In the genomic region with DNA sequence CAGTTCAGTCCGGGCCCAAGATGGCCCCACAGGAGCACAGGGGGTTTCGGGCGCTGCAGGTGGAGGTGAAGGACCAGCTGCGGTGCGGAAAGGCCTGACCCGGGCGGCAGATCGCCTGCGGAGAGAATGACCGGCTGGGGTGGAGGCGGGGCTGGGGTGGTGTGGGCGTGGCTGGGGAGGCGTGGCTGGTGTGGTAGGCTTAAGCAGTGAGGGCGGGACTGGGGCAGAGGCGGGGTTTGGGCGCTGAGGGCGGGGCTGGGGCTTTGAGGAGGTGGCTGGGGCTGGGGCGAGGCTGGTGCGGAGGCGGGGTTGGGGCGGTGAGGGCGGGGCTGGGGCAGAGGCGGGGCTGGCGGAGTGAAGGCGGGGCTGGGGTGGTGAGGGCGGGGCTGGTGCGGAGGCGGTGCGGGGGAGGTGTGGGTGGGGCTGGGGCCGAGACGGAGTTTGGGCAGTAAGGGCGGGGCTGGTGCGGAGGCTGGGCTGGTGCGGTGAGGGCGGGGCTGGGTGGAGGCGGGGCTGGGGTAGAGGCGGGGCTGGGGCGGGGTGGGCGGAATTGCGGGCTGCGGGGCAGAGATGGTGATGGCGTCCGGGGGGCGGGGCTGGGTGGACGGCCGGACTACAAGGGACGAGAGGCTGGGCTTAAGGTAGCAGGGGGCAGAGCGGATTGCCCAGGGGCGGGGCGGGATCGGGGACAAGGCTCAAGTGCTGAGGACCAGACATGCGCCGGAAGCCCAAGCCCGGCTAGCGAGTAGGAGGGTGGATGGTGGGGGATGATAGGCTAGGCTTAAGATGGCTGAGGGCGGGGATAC, we compare ENCODE assay signal across 8 cellular contexts. TPM values are rescaled to one million over a fixed set of nuclear protein-coding genes. Genes with fewer than 3 reads are reported as not detected.
DNase-seq lines count a peak whose midpoint lies in the region; ATAC-seq, FAIRE-seq and TF ChIP-seq lines count a peak whose summit lies in the region.

No MANE protein-coding gene starts in this region.

- ATAC-seq in activated naive CD8-positive, alpha-beta T cell treated with anti-CD3 and anti-CD28 coated beads, Interleukin-2, amount 10 ng/mL, durations not matched to agents 7 days and 5 days (ENCODE audit: low read depth): peak; percentile 90
- ATAC-seq in pancreas: peak; percentile 86 to 94 (median 92)

- TF ChIP-seq POLR2A in thyroid gland (IDR thresholded peaks at IDR 0.05): peak in 1 of 2 donors; percentile 53

- H3K27me3 ChIP-seq in cardiac muscle cell (no peaks in the 10 kb centered on the region), pancreas (no peaks in the 10 kb centered on the region), thyroid gland (no peaks in the 10 kb centered on the region)

- intact Hi-C loops in pancreas (cut with DNase I): no loop called here
- intact Hi-C loops in thyroid gland (cut with DNase I): no loop called here

- H3K4me1 Mint-ChIP-seq in activated naive CD8-positive, alpha-beta T cell treated with anti-CD3 and anti-CD28 coated beads, Interleukin-2, amount 10 ng/mL, durations not matched to agents 7 days and 5 days: peaks cover 12% of the 10 kb centered on the region

- POLR2A ChIA-PET in HEK293 (lab: Yijun Ruan, JAX): interaction anchor here (0.5 to 3.3 kb wide), 11 partner anchors 15 to 1093 kb away, joined by 3 to 41 read pairs (median 3); a partner anchor contains a TSS
- POLR2A ChIA-PET in activated naive CD8-positive, alpha-beta T cell treated with anti-CD3 and anti-CD28 coated beads, Interleukin-2, amount 10 ng/mL, durations not matched to agents 7 days and 5 days (lab: Charles Lee): interaction anchor here (1.2 to 1.3 kb wide), 3 partner anchors 25 to 28 kb away, joined by 5 read pairs; a partner anchor contains a TSS

- no peak for FAIRE-seq in pancreas (lab: Jason Lieb, UNC)

- H3K27ac Mint-ChIP-seq in activated naive CD8-positive, alpha-beta T cell treated with anti-CD3 and anti-CD28 coated beads, Interleukin-2, amount 10 ng/mL, durations not matched to agents 7 days and 5 days: peak overlapping the region; percentile 86

- H3K9me3 ChIP-seq in HEK293 (ENCODE audit: control insufficient read depth, insufficient read depth, low read depth, low read length) (no peaks in the 10 kb centered on the region), cardiac muscle cell (ENCODE audit: low read depth) (no peaks in the 10 kb centered on the region), pancreas (no peaks in the 10 kb centered on the region), thyroid gland (no peaks in the 10 kb centered on the region)

- H3K36me3 ChIP-seq in HEK293 (ENCODE audit: control insufficient read depth in 2 of 2, insufficient read depth in 1 of 2, low read length in 2 of 2): no peaks in the 10 kb centered on the region
- no peaks in the 10 kb centered on the region for H3K36me3 ChIP-seq in cardiac muscle cell
- no peaks in the 10 kb centered on the region for H3K36me3 ChIP-seq in pancreas
- no peaks in the 10 kb centered on the region for H3K36me3 ChIP-seq in thyroid gland

- H3K36me3 Mint-ChIP-seq in activated naive CD8-positive, alpha-beta T cell treated with anti-CD3 and anti-CD28 coated beads, Interleukin-2, amount 10 ng/mL, durations not matched to agents 7 days and 5 days: no peaks in the 10 kb centered on the region

- WGBS in pancreas, 2 donors: 0 to 1% methylated on average over 33 to 56 of the region's 56 CpGs
- 3% methylated on average over 12 to 17 of the region's 56 CpGs for WGBS in thyroid gland, 2 donors

- DNase-seq in GF-D8 (lab: John Stamatoyannopoulos, UW) (peak; percentile 42), NCI-H1048 (lab: John Stamatoyannopoulos, UW) (peak; percentile 72), SKM-1 (lab: John Stamatoyannopoulos, UW; ENCODE audit: unreplicated experiment) (peak; percentile 93), cardiac muscle cell (ENCODE audit: low read depth in 1 of 2, low spot score in 1 of 2) (peak; percentile 98 to 99), pancreas (peak; percentile 97 to 100 (median 98)), thyroid gland (peak; percentile 98)
- DNase-seq in activated naive CD8-positive, alpha-beta T cell treated with anti-CD3 and anti-CD28 coated beads, Interleukin-2, amount 10 ng/mL, durations not matched to agents 7 days and 5 days: peak; percentile 97

- H3K27me3 Mint-ChIP-seq in activated naive CD8-positive, alpha-beta T cell treated with anti-CD3 and anti-CD28 coated beads, Interleukin-2, amount 10 ng/mL, durations not matched to agents 7 days and 5 days: no peaks in the 10 kb centered on the region

- no peaks in the 10 kb centered on the region for H3K9me3 Mint-ChIP-seq in activated naive CD8-positive, alpha-beta T cell treated with anti-CD3 and anti-CD28 coated beads, Interleukin-2, amount 10 ng/mL, durations not matched to agents 7 days and 5 days

- H3K27ac ChIP-seq in HEK293 (ENCODE audit: extremely low read depth, low read depth, low read length) (peak overlapping the region; percentile 70; the same call in 1 of the 2 replicates), cardiac muscle cell (no peak overlapping the region), pancreas (peak overlapping the region in 2 of 4 donors; percentile 23 to 41), thyroid gland (peak overlapping the region in 2 of 3 donors; percentile 31 to 52)

- H3K4me3 ChIP-seq in HEK293 (ENCODE audit: low read depth, low read length) (peak overlapping the region; percentile 31), cardiac muscle cell (peak overlapping the region; percentile 20), pancreas (peak overlapping the region in 2 of 4 donors; percentile 26 to 38), thyroid gland (replicated peaks in 1 of 3) (peak overlapping the region in 1 of 3 donors; percentile 32)

- peak overlapping the region; percentile 87 for H3K4me3 Mint-ChIP-seq in activated naive CD8-positive, alpha-beta T cell treated with anti-CD3 and anti-CD28 coated beads, Interleukin-2, amount 10 ng/mL, durations not matched to agents 7 days and 5 days

- CTCF ChIA-PET in HEK293 (lab: Yijun Ruan, JAX): interaction anchor here (1.0 to 5.7 kb wide), 2 partner anchors 13 to 406 kb away, joined by 3 to 35 read pairs; no protein-coding TSS in a partner anchor

- no peak for TF ChIP-seq CTCF in HEK293 (tag by site-specific recombination; IDR thresholded peaks at IDR 0.05)
- no peak for TF ChIP-seq CTCF in cardiac muscle cell (IDR thresholded peaks at IDR 0.05; ENCODE audit: low read depth, low read length)
- TF ChIP-seq CTCF in pancreas (IDR thresholded peaks at IDR 0.05): no peak
- no peak for TF ChIP-seq CTCF in thyroid gland (IDR thresholded peaks at IDR 0.05)

- H3K4me1 ChIP-seq in HEK293 (ENCODE audit: control insufficient read depth, insufficient read depth, low read length) (peaks cover 3% of the 10 kb centered on the region), cardiac muscle cell (ENCODE audit: low read depth) (no peaks in the 10 kb centered on the region), pancreas (peaks cover 0 to 6% (median 3%) of the 10 kb centered on the region in 3 donors), thyroid gland (peaks cover 4 to 9% of the 10 kb centered on the region in 2 donors)

TF ChIP-seq in HEK293, 187 proteins besides CTCF, POLR2A, EP300 and RAD21 (continues in another document):
- no peak for TF ChIP-seq ZBTB8A (tag by site-specific recombination; IDR thresholded peaks at IDR 0.05)
- peak; percentile 85 for TF ChIP-seq KLF1 (tag by site-specific recombination; IDR thresholded peaks at IDR 0.05)
- TF ChIP-seq, protein P1, sequence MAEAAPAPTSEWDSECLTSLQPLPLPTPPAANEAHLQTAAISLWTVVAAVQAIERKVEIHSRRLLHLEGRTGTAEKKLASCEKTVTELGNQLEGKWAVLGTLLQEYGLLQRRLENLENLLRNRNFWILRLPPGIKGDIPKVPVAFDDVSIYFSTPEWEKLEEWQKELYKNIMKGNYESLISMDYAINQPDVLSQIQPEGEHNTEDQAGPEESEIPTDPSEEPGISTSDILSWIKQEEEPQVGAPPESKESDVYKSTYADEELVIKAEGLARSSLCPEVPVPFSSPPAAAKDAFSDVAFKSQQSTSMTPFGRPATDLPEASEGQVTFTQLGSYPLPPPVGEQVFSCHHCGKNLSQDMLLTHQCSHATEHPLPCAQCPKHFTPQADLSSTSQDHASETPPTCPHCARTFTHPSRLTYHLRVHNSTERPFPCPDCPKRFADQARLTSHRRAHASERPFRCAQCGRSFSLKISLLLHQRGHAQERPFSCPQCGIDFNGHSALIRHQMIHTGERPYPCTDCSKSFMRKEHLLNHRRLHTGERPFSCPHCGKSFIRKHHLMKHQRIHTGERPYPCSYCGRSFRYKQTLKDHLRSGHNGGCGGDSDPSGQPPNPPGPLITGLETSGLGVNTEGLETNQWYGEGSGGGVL (tag by site-specific recombination; IDR thresholded peaks at IDR 0.05): no peak

RNA-seq across cellular contexts. Expression of a gene that starts 9.9 kb away (rescaled TPM):
- under 1 TPM in 1 of 2 experiments, not detected in 1; 0.26 TPM for total RNA-seq in activated naive CD8-positive, alpha-beta T cell treated with anti-CD3 and anti-CD28 coated beads, Interleukin-2, amount 10 ng/mL, durations not matched to agents 7 days and 5 days
- not detected in 2 replicates for total RNA-seq in cardiac muscle cell
- not detected in 2 replicates for polyA plus RNA-seq in cardiac muscle cell
- total RNA-seq in pancreas: under 1 TPM in 2 of 6 donors, not detected in 4; 0.09 to 0.73 TPM
- polyA plus RNA-seq in pancreas: not detected
- total RNA-seq in thyroid gland: not detected

RNA-seq across cellular contexts. Expression of a gene that starts 25.3 kb away (rescaled TPM):
- not detected for total RNA-seq in activated naive CD8-positive, alpha-beta T cell treated with anti-CD3 and anti-CD28 coated beads, Interleukin-2, amount 10 ng/mL, durations not matched to agents 7 days and 5 days
- total RNA-seq in cardiac muscle cell: not detected in 2 replicates
- not detected in 2 replicates for polyA plus RNA-seq in cardiac muscle cell
- not detected for total RNA-seq in pancreas
- polyA plus RNA-seq in pancreas: not detected
- total RNA-seq in thyroid gland: not detected

RNA-seq across cellular contexts. Expression of a gene that starts 25.5 kb away (rescaled TPM):
- total RNA-seq in activated naive CD8-positive, alpha-beta T cell treated with anti-CD3 and anti-CD28 coated beads, Interleukin-2, amount 10 ng/mL, durations not matched to agents 7 days and 5 days: 100 to 1,000 TPM; 149 to 159 TPM
- total RNA-seq in cardiac muscle cell (49.4 and 52.8 TPM in 2 replicates), pancreas (10 to 100 TPM; 45.0 to 78.1 (median 61.6) TPM), thyroid gland (100 to 1,000 TPM in 2 of 4 donors, 10 to 100 TPM in 2; 81.4 to 125 (median 99.0) TPM)
- polyA plus RNA-seq in cardiac muscle cell (21.9 and 24.3 TPM in 2 replicates), pancreas (10 to 100 TPM; 36.4 to 44.0 TPM)

RNA-seq across cellular contexts. Expression of a gene that starts 27.7 kb away (rescaled TPM):
- 10 to 100 TPM; 82.5 to 87.9 TPM for total RNA-seq in activated naive CD8-positive, alpha-beta T cell treated with anti-CD3 and anti-CD28 coated beads, Interleukin-2, amount 10 ng/mL, durations not matched to agents 7 days and 5 days
- total RNA-seq in cardiac muscle cell: 154 and 161 TPM in 2 replicates
- polyA plus RNA-seq in cardiac muscle cell: 139 and 160 TPM in 2 replicates
- 10 to 100 TPM; 34.2 to 43.5 (median 39.5) TPM for total RNA-seq in pancreas
- 10 to 100 TPM; 32.0 to 41.7 TPM for polyA plus RNA-seq in pancreas
- 100 to 1,000 TPM in 1 of 4 donors, 10 to 100 TPM in 3; 65.0 to 100 (median 98.8) TPM for total RNA-seq in thyroid gland

RNA-seq across cellular contexts. Expression of a gene that starts 34.4 kb away (rescaled TPM):
- 10 to 100 TPM; 67.0 to 69.8 TPM for total RNA-seq in activated naive CD8-positive, alpha-beta T cell treated with anti-CD3 and anti-CD28 coated beads, Interleukin-2, amount 10 ng/mL, durations not matched to agents 7 days and 5 days
- total RNA-seq in cardiac muscle cell: 12.6 and 17.3 TPM in 2 replicates
- polyA plus RNA-seq in cardiac muscle cell: 3.1 and 5.2 TPM in 2 replicates
- 1 to 10 TPM; 2.5 to 9.9 (median 6.6) TPM for total RNA-seq in pancreas
- polyA plus RNA-seq in pancreas: 10 to 100 TPM; 16.9 to 23.6 TPM
- total RNA-seq in thyroid gland: 10 to 100 TPM in 1 of 4 donors, 1 to 10 TPM in 3; 7.7 to 13.2 (median 8.3) TPM

Comparison
In these comparisons a context has a peak if more than half of its experiments do, and no peak if none do; other contexts are left out.
1. DNase-seq: peak in every context shown above with its lines; median percentile 98 in cardiac muscle cell; 98 in pancreas; 98 in thyroid gland; 97 in activated naive CD8-positive, alpha-beta T cell treated with anti-CD3 and anti-CD28 coated beads, Interleukin-2, amount 10 ng/mL, durations not matched to agents 7 days and 5 days; 93 in SKM-1; 72 in NCI-H1048; 42 in GF-D8.